In genomic region chr7:50640779-50641178, GRCh38 we compare ENCODE assay signal across 15 cellular contexts.
"Had no signal": no experiment of that assay in that cellular context is flagged by ENCODE, and none has a peak within 500 bp of the region (broad histone marks: within the 10 kb centered on the region; RNA-seq: fewer than 3 reads in every experiment).

No MANE protein-coding gene starts in this region.

- H3K9ac ChIP-seq: SK-N-SH had no signal

- H3K27me3 ChIP-seq: colonic mucosa, esophagus muscularis mucosa, spleen had no signal

- H3K27ac ChIP-seq: colonic mucosa, esophagus muscularis mucosa, prostate gland, thoracic aorta had no signal

- H3K4me1 ChIP-seq: colonic mucosa, prostate gland had no signal

- DNase-seq: activated CD4-positive, alpha-beta T cell treated with anti-CD3 and anti-CD28 coated beads, Interleukin-2, amount 10 ng/mL, durations not matched to agents 7 days and 5 days; activated naive CD4-positive, alpha-beta T cell treated with anti-CD3 and anti-CD28 coated beads for 36 hours; activated naive CD8-positive, alpha-beta T cell treated with anti-CD3 and anti-CD28 coated beads, Interleukin-2, amount 50 U/mL, for 24 hours; activated T-cell treated with anti-CD3 and anti-CD28 coated beads for 4 hours; colonic mucosa; immature natural killer cell; natural killer cell; SK-N-SH; spleen; T-cell; T-helper 9 cell had no signal

- ATAC-seq: activated naive CD8-positive, alpha-beta T cell treated with anti-CD3 and anti-CD28 coated beads, Interleukin-2, amount 50 U/mL, for 24 hours; activated T-helper 17 cell treated with anti-CD3 and anti-CD28 coated beads, Interleukin-2, amount 50 U/mL, for 72 hours; natural killer cell; T-cell had no signal

- H3K4me3 ChIP-seq: colonic mucosa, esophagus muscularis mucosa, prostate gland, spleen, thoracic aorta had no signal

- H3K36me3 ChIP-seq: colonic mucosa, prostate gland, thoracic aorta had no signal

- H3K9me3 ChIP-seq: colonic mucosa, esophagus muscularis mucosa, prostate gland, thoracic aorta had no signal
